In genomic region chr11:95444309-95445202, GRCh38 we compare ENCODE assay signal across 1 cellular context.
TF ChIP-seq lines count a peak whose summit lies in the region.

No MANE protein-coding gene starts in this region.

TF ChIP-seq in K562, 482 proteins besides CTCF, POLR2A, EP300 and RAD21:
- TF ChIP-seq PTTG1 (tag; IDR thresholded peaks at IDR 0.05; ENCODE audit: low read depth) (no peak), PKNOX1 (IDR thresholded peaks at IDR 0.05) (peak; percentile 37; the same call in 1 of the 2 replicates)
